In the genomic region with DNA sequence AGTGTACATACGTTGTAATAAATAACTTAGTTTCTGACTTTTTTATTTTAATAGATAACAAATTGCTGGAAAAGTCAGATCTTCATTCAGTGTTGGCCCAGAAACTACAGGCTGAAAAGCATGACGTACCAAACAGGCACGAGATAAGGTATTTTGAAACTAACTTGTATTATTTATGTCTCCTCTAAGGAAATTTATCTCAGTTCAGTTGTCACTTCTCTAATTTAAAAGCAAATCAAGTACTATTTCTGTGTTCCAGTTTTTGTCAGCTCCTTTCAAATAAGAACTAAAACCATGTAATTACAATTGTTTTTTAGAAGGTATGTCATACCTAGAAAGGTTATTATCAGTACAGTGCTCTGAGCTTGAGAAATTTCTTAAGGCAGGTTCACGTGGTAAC, we compare ENCODE assay signal across 19 cellular contexts. TPM values are rescaled to one million over a fixed set of nuclear protein-coding genes. Genes with fewer than 3 reads are reported as not detected.
"Had no signal": no experiment of that assay in that cellular context is flagged by ENCODE, and none has a peak within 500 bp of the region (broad histone marks: within the 10 kb centered on the region; RNA-seq: fewer than 3 reads in every experiment).

No MANE protein-coding gene starts in this region.

- H3K4me2 ChIP-seq: hepatocyte had no signal

- H3K9me3 ChIP-seq: left lung, neutrophil, suprapubic skin had no signal

- H3K27ac ChIP-seq: hepatocyte, left lung, neutrophil, suprapubic skin had no signal

- H3K4me3 ChIP-seq: hepatocyte, left lung, suprapubic skin had no signal

- ATAC-seq: left lung; naive thymus-derived CD4-positive, alpha-beta T cell; SK-N-SH treated with all-trans-retinoic acid at 6 μM for 48 hours; WTC11 had no signal

- H3K27me3 ChIP-seq: hepatocyte, left lung, neutrophil, suprapubic skin had no signal

- DNase-seq: activated CD4-positive, alpha-beta T cell treated with anti-CD3 and anti-CD28 coated beads for 48 hours; activated CD8-positive, alpha-beta memory T cell treated with anti-CD3 and anti-CD28 coated beads for 24 hours; amniotic stem cell; caudate nucleus; left lung; naive thymus-derived CD4-positive, alpha-beta T cell; posterior cingulate gyrus; stimulated activated CD4-positive, alpha-beta T cell treated with anti-CD3 and anti-CD28 coated beads, Interleukin-15, amount 100 ng/mL, for 24 hours; stimulated activated CD4-positive, alpha-beta T cell treated with anti-CD3 and anti-CD28 coated beads, Interleukin-4, amount 100 ng/mL, for 1 hour; stimulated activated naive CD4-positive, alpha-beta T cell treated with Interleukin-2 at 50 U/mL for 16 hours; T-helper 1 cell; trophoblast cell had no signal

- H3K4me3 Mint-ChIP-seq: WTC11 had no signal

- H3K9me3 Mint-ChIP-seq: activated naive CD4-positive, alpha-beta T cell treated with anti-CD3 and anti-CD28 coated beads, Interleukin-2, amount 50 U/mL, for 24 hours had no signal

- H2AFZ ChIP-seq: hepatocyte had no signal

- H3K27me3 Mint-ChIP-seq: activated naive CD4-positive, alpha-beta T cell treated with anti-CD3 and anti-CD28 coated beads, Interleukin-2, amount 50 U/mL, for 24 hours; naive thymus-derived CD4-positive, alpha-beta T cell had no signal

- H3K27ac Mint-ChIP-seq: WTC11 had no signal

RNA-seq across cellular contexts. Expression of a gene that starts 51.6 kb away (rescaled TPM):
- total RNA-seq: left lung, skeletal muscle tissue, suprapubic skin, WTC11 had no signal
